Comparison of ENCODE assay signal across 16 cellular contexts in the genomic region with DNA sequence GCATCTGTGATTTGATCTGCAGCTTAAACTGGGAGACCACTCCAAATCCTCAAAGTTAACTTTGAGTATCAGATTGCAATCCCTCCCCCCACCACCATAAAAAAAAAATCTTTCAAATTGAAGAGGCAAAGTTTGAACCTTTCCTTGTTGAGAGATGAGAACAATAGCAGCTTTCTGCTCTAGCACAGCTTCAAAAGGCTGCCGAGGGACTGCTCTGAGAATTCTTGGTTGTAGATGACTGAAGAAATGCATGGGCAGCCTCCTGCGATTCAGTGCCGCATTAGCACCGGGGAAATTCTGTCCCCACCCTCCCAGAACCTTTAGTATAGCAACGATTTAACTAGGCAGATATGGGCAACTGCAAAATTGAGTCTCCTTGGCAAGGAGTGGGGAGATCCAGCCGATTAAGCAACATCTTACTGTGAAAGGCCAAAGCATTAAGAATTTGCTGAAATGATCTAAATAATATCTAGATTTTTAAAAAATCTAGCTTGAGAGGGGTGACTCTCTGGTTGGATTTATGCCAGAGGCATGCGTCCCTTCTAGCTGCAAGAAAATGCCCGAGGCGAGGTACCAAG. TPM values are rescaled to one million over a fixed set of nuclear protein-coding genes. Genes with fewer than 3 reads are reported as not detected.
A peak's percentile ranks its signal among the peaks of the same experiment; 100 is the strongest.
DNase-seq lines count a peak whose midpoint lies in the region; ATAC-seq and TF ChIP-seq lines count a peak whose summit lies in the region.
"Had no signal": no experiment of that assay in that cellular context is flagged by ENCODE, and none has a peak within 500 bp of the region (broad histone marks: within the 10 kb centered on the region; RNA-seq: fewer than 3 reads in every experiment).

No MANE protein-coding gene starts in this region.

- intact Hi-C loops in esophagus muscularis mucosa (cut with DNase I): loop anchor here (10.0 kb wide), 1 partner anchor 226 kb away; no protein-coding TSS in a partner anchor
- intact Hi-C loops in testis (cut with DNase I; ENCODE audit: low total_unique reads): no loop called here

- ATAC-seq in omental fat pad (ENCODE audit: low FRiP score): no peak
- ATAC-seq: activated T-cell treated with anti-CD3 and anti-CD28 coated beads, Interleukin-2, amount 50 U/mL, for 4 hours; left ventricle myocardium superior; natural killer cell; SK-N-SH treated with all-trans-retinoic acid at 6 μM for 48 hours had no signal

- peaks cover 40% of the 10 kb centered on the region for H3K4me1 Mint-ChIP-seq in neural crest cell

- no peak overlapping the region for H3K9ac ChIP-seq in HUES64 (ENCODE audit: low read depth, low read length)

- WGBS in HUES64: under 1% methylated on average over 9 of the region's 9 CpGs
- WGBS in esophagus muscularis mucosa: 6% methylated on average over 9 of the region's 9 CpGs
- WGBS in testis, 2 donors: 15 to 19% methylated on average over 9 of the region's 9 CpGs

- H3K27ac ChIP-seq in HUES64 (ENCODE audit: low read depth, low read length) (peak overlapping the region; percentile 50; the same call in 1 of the 2 replicates), esophagus muscularis mucosa (replicated peaks in 1 of 4) (no peak overlapping the region), testis (no peak overlapping the region)

- peaks cover 91% of the 10 kb centered on the region for H3K27me3 Mint-ChIP-seq in neural crest cell (ENCODE audit: low read depth)

- H3K4me3 ChIP-seq in HUES64 (ENCODE audit: low read length) (peak overlapping the region; percentile 56), esophagus muscularis mucosa (no peak overlapping the region), testis (peak overlapping the region in 1 of 2 donors; percentile 12)

- H3K27me3 ChIP-seq in HUES64 (ENCODE audit: insufficient read depth, low read length) (peaks cover 98% of the 10 kb centered on the region), esophagus muscularis mucosa (peaks cover 4 to 74% (median 35%) of the 10 kb centered on the region in 4 donors), testis (no peaks in the 10 kb centered on the region)

- H3K4me1 ChIP-seq in HUES64 (ENCODE audit: insufficient read depth, low read length) (peaks cover 36% of the 10 kb centered on the region), esophagus muscularis mucosa (peaks cover 25 to 41% (median 38%) of the 10 kb centered on the region in 4 donors), testis (no peaks in the 10 kb centered on the region)

- no peak for TF ChIP-seq POLR2A in esophagus muscularis mucosa (IDR thresholded peaks at IDR 0.05; ENCODE audit: low read depth)
- TF ChIP-seq POLR2A in testis (IDR thresholded peaks at IDR 0.05): no peak

- TF ChIP-seq CTCF in esophagus muscularis mucosa (IDR thresholded peaks at IDR 0.05) (no peak), neural crest cell (conservative IDR thresholded peaks at IDR 0.05) (no peak), omental fat pad (IDR thresholded peaks at IDR 0.05) (no peak), testis (IDR thresholded peaks at IDR 0.05) (no peak)

- peaks cover 2% of the 10 kb centered on the region for H3K9me3 Mint-ChIP-seq in neural crest cell
- H3K9me3 Mint-ChIP-seq: activated T-cell treated with anti-CD3 and anti-CD28 coated beads, Interleukin-2, amount 50 U/mL, for 4 hours; natural killer cell had no signal

- peak overlapping the region; percentile 82 for H3K4me3 Mint-ChIP-seq in neural crest cell
- H3K4me3 Mint-ChIP-seq: natural killer cell had no signal

- H3K27ac Mint-ChIP-seq in neural crest cell (ENCODE audit: unreplicated experiment): no peak overlapping the region
- H3K27ac Mint-ChIP-seq: natural killer cell had no signal

- H3K36me3 ChIP-seq in HUES64 (ENCODE audit: insufficient read depth, low read length): no peaks in the 10 kb centered on the region
- no peaks in the 10 kb centered on the region for H3K36me3 ChIP-seq in esophagus muscularis mucosa
- no peaks in the 10 kb centered on the region for H3K36me3 ChIP-seq in testis (ENCODE audit: low read depth, missing control alignments)

- TF ChIP-seq EP300 in esophagus muscularis mucosa (IDR thresholded peaks at IDR 0.05): no peak

- DNase-seq in ELF-1 (ENCODE audit: low read depth, low spot score) (peak; percentile 49), esophagus muscularis mucosa (ENCODE audit: extremely low spot score) (peak; percentile 68), neural crest cell (ENCODE audit: low read depth, low spot score) (no peak), omental fat pad (ENCODE audit: low spot score) (no peak), testis (no peak), DMS53 (lab: John Stamatoyannopoulos, UW) (no peak)
- DNase-seq: activated T-cell treated with anti-CD3 and anti-CD28 coated beads, Interleukin-2, amount 50 U/mL, for 4 hours; cerebellar nuclear complex; HCEC 1CT; left ventricle myocardium superior; natural killer cell; NCI-H1694 treated with DMSO at 0.1 percent for 48 hours; stimulated activated CD4-positive, alpha-beta T cell treated with anti-CD3 and anti-CD28 coated beads, Interleukin-2, amount 100 ng/mL, for 24 hours had no signal

- peaks cover 2% of the 10 kb centered on the region for H3K36me3 Mint-ChIP-seq in neural crest cell (ENCODE audit: low read depth)
- H3K36me3 Mint-ChIP-seq: natural killer cell had no signal

- H3K9me3 ChIP-seq in HUES64 (ENCODE audit: insufficient read depth, low read depth, low read length) (no peaks in the 10 kb centered on the region), esophagus muscularis mucosa (no peaks in the 10 kb centered on the region), testis (no peaks in the 10 kb centered on the region)

RNA-seq across cellular contexts. Expression of gene SP5, which starts 3.9 kb away (rescaled TPM):
- 36.1 TPM for polyA plus RNA-seq in HUES64 (2013, experiment 1 of 2)
- polyA plus RNA-seq in HUES64 (2013, experiment 2 of 2): 55.5 TPM
- total RNA-seq in esophagus muscularis mucosa (under 1 TPM in 2 of 4 donors, not detected in 2; 0.32 to 0.63 TPM), neural crest cell (3.5 and 6.4 TPM in 2 replicates), omental fat pad (10 to 100 TPM in 1 of 4 donors, under 1 TPM in 1, not detected in 2; 0.65 to 22.1 TPM), testis (1 to 10 TPM; 3.5 to 4.0 TPM)
- 1.4 TPM for polyA plus RNA-seq in testis (ENCODE audit: insufficient read depth, low read depth, low replicate concordance)
- total RNA-seq: activated T-cell treated with anti-CD3 and anti-CD28 coated beads, Interleukin-2, amount 50 U/mL, for 4 hours; fibroblast of villous mesenchyme; natural killer cell had no signal

RNA-seq across cellular contexts. Expression of gene ERICH2, which starts 58.9 kb away (rescaled TPM):
- polyA plus RNA-seq in HUES64 (2013, experiment 1 of 2): 3.5 TPM
- polyA plus RNA-seq in HUES64 (2013, experiment 2 of 2): 3.7 TPM
- total RNA-seq in esophagus muscularis mucosa (1 to 10 TPM in 1 of 4 donors, not detected in 3; 1.7 TPM), neural crest cell (not detected in 2 replicates), omental fat pad (not detected), testis (10 to 100 TPM; 36.5 to 78.8 TPM)
- 126 TPM for polyA plus RNA-seq in testis (ENCODE audit: insufficient read depth, low read depth, low replicate concordance)
- total RNA-seq: activated T-cell treated with anti-CD3 and anti-CD28 coated beads, Interleukin-2, amount 50 U/mL, for 4 hours; fibroblast of villous mesenchyme; natural killer cell had no signal

Comparison
In these comparisons a context has a peak if more than half of its experiments do, and no peak if none do; other contexts are left out.
1. DNase-seq: peak in ELF-1 (single experiment) and esophagus muscularis mucosa (single experiment); none in neural crest cell (single experiment), omental fat pad (single experiment), testis (single experiment) and DMS53 (single experiment).
2. RNA of gene ERICH2, which starts 58.9 kb away (total RNA-seq): 36.5 to 78.8 TPM in testis; 1.7 TPM in esophagus muscularis mucosa, not detected in omental fat pad and not detected in neural crest cell; every median in the first group is over 10 times any median in the second.